ENCODE assay signal across 8 cellular contexts in genomic region chr17:44004761-44005526, GRCh38. TPM values are rescaled to one million over a fixed set of nuclear protein-coding genes. Genes with fewer than 3 reads are reported as not detected.
DNase-seq lines count a peak whose midpoint lies in the region; ATAC-seq and TF ChIP-seq lines count a peak whose summit lies in the region.

No MANE protein-coding gene starts in this region.

- TF ChIP-seq CTCF in HCT116 (IDR thresholded peaks at IDR 0.05 in 2 of 3, conservative IDR thresholded peaks at IDR 0.05 in 1 of 3; ENCODE audit: borderline replicate concordance in 1 of 3, insufficient read depth in 1 of 3, low read depth in 2 of 3, low read length in 2 of 3): no peak

- H3K9me3 Mint-ChIP-seq in activated CD4-positive, alpha-beta memory T cell treated with anti-CD3 and anti-CD28 coated beads for 36 hours: no peaks in the 10 kb centered on the region

- TF ChIP-seq POLR2A in HCT116 (IDR thresholded peaks at IDR 0.05; ENCODE audit: borderline replicate concordance, extremely low read depth, insufficient read depth, insufficient read length): no peak

- ATAC-seq in HCT116: peak; percentile 23
- no peak for ATAC-seq in right cardiac atrium

- intact Hi-C loops in HCT116 (cut with micrococcal nuclease): no loop called here
- intact Hi-C loops in activated CD4-positive, alpha-beta memory T cell treated with anti-CD3 and anti-CD28 coated beads for 36 hours (cut with micrococcal nuclease): loop anchor here (5.0 kb wide), 2 partner anchors 117 to 322 kb away; partner anchors contain the start of gene HDAC5
- intact Hi-C loops in right cardiac atrium (cut with DNase I): loop anchor here in 1 of 4 donors (5.0 kb wide), 1 partner anchor 37 kb away; no protein-coding TSS in a partner anchor

- no peaks in the 10 kb centered on the region for H3K9me2 ChIP-seq in HCT116 (ENCODE audit: insufficient read depth)

- H3K4me1 Mint-ChIP-seq in activated CD4-positive, alpha-beta memory T cell treated with anti-CD3 and anti-CD28 coated beads for 36 hours (ENCODE audit: low read depth): peaks cover 24% of the 10 kb centered on the region

- peak overlapping the region; percentile 99 for H3K4me2 ChIP-seq in HCT116 (ENCODE audit: low read length)
- peak overlapping the region; percentile 97 for H3K4me2 ChIP-seq in skeletal muscle satellite cell (ENCODE audit: low read length)

- POLR2A ChIA-PET in HCT116 (lab: Charles Lee): no interaction called here
- POLR2A ChIA-PET in activated CD4-positive, alpha-beta memory T cell treated with anti-CD3 and anti-CD28 coated beads for 36 hours (lab: Charles Lee): no interaction called here

- H3K36me3 ChIP-seq in HCT116 (ENCODE audit: control insufficient read depth in 1 of 2, insufficient read depth in 2 of 2, low read length in 2 of 2) (peaks cover 10 to 21% of the 10 kb centered on the region in 2 experiments; a peak in 3 of 4 replicates), skeletal muscle satellite cell (ENCODE audit: insufficient read depth, low read length) (peaks cover 23% of the 10 kb centered on the region)

- peaks cover 2% of the 10 kb centered on the region for H3K36me3 Mint-ChIP-seq in activated CD4-positive, alpha-beta memory T cell treated with anti-CD3 and anti-CD28 coated beads for 36 hours

- H3K4me1 ChIP-seq in HCT116 (ENCODE audit: control insufficient read depth in 1 of 2, insufficient read depth in 2 of 2, low read length in 2 of 2) (peaks cover 29 to 70% of the 10 kb centered on the region in 2 experiments), right cardiac atrium (ENCODE audit: control insufficient read depth, insufficient read depth, low read length) (peaks cover 3% of the 10 kb centered on the region), skeletal muscle satellite cell (ENCODE audit: control insufficient read depth, insufficient read depth, low read length) (peaks cover 64% of the 10 kb centered on the region)

- CTCF ChIA-PET in HCT116 (lab: Charles Lee): interaction anchor here (3.8 kb wide), 1 partner anchor 61 kb away, joined by 19 read pairs; no protein-coding TSS in a partner anchor
- CTCF ChIA-PET in activated CD4-positive, alpha-beta memory T cell treated with anti-CD3 and anti-CD28 coated beads for 36 hours (lab: Charles Lee): no interaction called here

- H3K9me3 ChIP-seq in HCT116 (ENCODE audit: control insufficient read depth in 1 of 2, insufficient read depth in 1 of 2, low read depth in 1 of 2, low read length in 2 of 2) (no peaks in the 10 kb centered on the region), right cardiac atrium (ENCODE audit: control insufficient read depth, low read length) (no peaks in the 10 kb centered on the region), skeletal muscle satellite cell (replicated peaks; ENCODE audit: low read length) (no peaks in the 10 kb centered on the region)

- H3K4me3 ChIP-seq in HCT116 (replicated peaks in 1 of 2; ENCODE audit: low read depth in 1 of 2, low read length in 2 of 2) (peak overlapping the region; percentile 87 to 92), right cardiac atrium (ENCODE audit: low read length) (peak overlapping the region; percentile 2), skeletal muscle satellite cell (ENCODE audit: low read length) (peak overlapping the region; percentile 82)

- H4K20me1 ChIP-seq in HCT116 (ENCODE audit: insufficient read depth): no peaks in the 10 kb centered on the region

- peaks cover 6% of the 10 kb centered on the region for H3K27me3 Mint-ChIP-seq in activated CD4-positive, alpha-beta memory T cell treated with anti-CD3 and anti-CD28 coated beads for 36 hours

- no peak overlapping the region for H3K27ac Mint-ChIP-seq in activated CD4-positive, alpha-beta memory T cell treated with anti-CD3 and anti-CD28 coated beads for 36 hours

- DNase-seq in HCT116 (ENCODE audit: low read depth, low spot score) (no peak), right cardiac atrium (peak in 2 of 3 donors; percentile 64 to 71), glomerular visceral epithelial cell (ENCODE audit: extremely low spot score) (no peak), NCI-H1092 (lab: John Stamatoyannopoulos, UW) (no peak), NCI-H226 (no peak), pons (ENCODE audit: low spot score) (no peak)
- DNase-seq in activated CD4-positive, alpha-beta memory T cell treated with anti-CD3 and anti-CD28 coated beads for 36 hours: peak; percentile 47

- 4% methylated on average over 71 of the region's 71 CpGs for WGBS in right cardiac atrium

- H3K9ac ChIP-seq in HCT116 (ENCODE audit: low read length) (peak overlapping the region; percentile 86), skeletal muscle satellite cell (ENCODE audit: low read depth, low read length) (peak overlapping the region; percentile 76)

- H3K27me3 ChIP-seq in HCT116 (ENCODE audit: insufficient read depth, low read length): no peaks in the 10 kb centered on the region
- no peaks in the 10 kb centered on the region for H3K27me3 ChIP-seq in right cardiac atrium (ENCODE audit: control insufficient read depth, insufficient read depth)
- no peaks in the 10 kb centered on the region for H3K27me3 ChIP-seq in skeletal muscle satellite cell (ENCODE audit: control insufficient read depth, insufficient read depth, low read length)

- RAD21 ChIA-PET in HCT116 (lab: Charles Lee; ENCODE audit: low non-redundant PET in 1 of 2, low total read pairs in 2 of 2, uncharacterized antibody in 2 of 2, unreplicated experiment in 2 of 2): no interaction called here

- no peak for TF ChIP-seq RAD21 in HCT116 (IDR thresholded peaks at IDR 0.05; ENCODE audit: low read depth)

- no peak overlapping the region for H2AFZ ChIP-seq in HCT116 (ENCODE audit: low read depth, low read length, poor library complexity, severe bottlenecking)

- peaks cover 32% of the 10 kb centered on the region; the same call in 1 of the 2 replicates for H3K79me2 ChIP-seq in HCT116 (ENCODE audit: insufficient read depth, low read length)

- BruUV-seq in HCT116 (replicated peaks; lab: Mats Ljungman, UMichigan): no TSS peak

- peak overlapping the region; percentile 43 for H3K4me3 Mint-ChIP-seq in activated CD4-positive, alpha-beta memory T cell treated with anti-CD3 and anti-CD28 coated beads for 36 hours

- H3K27ac ChIP-seq in HCT116 (ENCODE audit: low read depth, low read length): peak overlapping the region; percentile 83
- H3K27ac ChIP-seq in right cardiac atrium (ENCODE audit: low read length): no peak overlapping the region

TF ChIP-seq in HCT116, 20 proteins besides CTCF, POLR2A, EP300 and RAD21:
- TF ChIP-seq FOSL1 (IDR thresholded peaks at IDR 0.05; ENCODE audit: low read depth) (no peak), ZFX (IDR thresholded peaks at IDR 0.05) (peak; percentile 86), SIN3A (IDR thresholded peaks at IDR 0.05; ENCODE audit: low read depth) (0 out of 2 replicates have a peak, but pooled peaks have one; percentile 5), MAX (IDR thresholded peaks at IDR 0.05) (peak; percentile 39; the same call in 1 of the 2 replicates)

RNA-seq across cellular contexts. Expression of gene NAGS, which starts 0.5 kb away (rescaled TPM):
- total RNA-seq in HCT116 (2021; ENCODE audit: unreplicated experiment) (10.0 TPM), right cardiac atrium (1 to 10 TPM; 1.2 to 4.0 (median 2.3) TPM)
- polyA plus RNA-seq in HCT116 (2012): 10.8 and 13.2 TPM in 2 replicates
- total RNA-seq in activated CD4-positive, alpha-beta memory T cell treated with anti-CD3 and anti-CD28 coated beads for 36 hours: 1 to 10 TPM; 1.5 to 1.7 TPM
- 1.8 TPM for polyA plus RNA-seq in right cardiac atrium
- 43.7 and 46.9 TPM in 2 replicates for total RNA-seq in skeletal muscle satellite cell (2012; rRNA removed)

RNA-seq across cellular contexts. Expression of gene TMEM101, which starts 9.8 kb away (rescaled TPM):
- 43.8 TPM for total RNA-seq in HCT116 (2021; ENCODE audit: unreplicated experiment)
- polyA plus RNA-seq in HCT116 (2012): 59.2 and 64.4 TPM in 2 replicates
- total RNA-seq in activated CD4-positive, alpha-beta memory T cell treated with anti-CD3 and anti-CD28 coated beads for 36 hours: 10 to 100 TPM; 27.6 to 28.2 TPM
- 10 to 100 TPM; 13.7 to 21.1 (median 19.3) TPM for total RNA-seq in right cardiac atrium
- 19.8 TPM for polyA plus RNA-seq in right cardiac atrium
- total RNA-seq in skeletal muscle satellite cell (2012; rRNA removed): 33.9 and 39.8 TPM in 2 replicates

RNA-seq across cellular contexts. Expression of gene PYY, which starts 51.2 kb away (rescaled TPM):
- 0.52 TPM for total RNA-seq in HCT116 (2021; ENCODE audit: unreplicated experiment)
- 0.98 and 1.2 TPM in 2 replicates for polyA plus RNA-seq in HCT116 (2012)
- not detected for total RNA-seq in activated CD4-positive, alpha-beta memory T cell treated with anti-CD3 and anti-CD28 coated beads for 36 hours
- not detected for total RNA-seq in right cardiac atrium
- polyA plus RNA-seq in right cardiac atrium: not detected
- under 0.01 TPM in 1 of 2 replicates, not detected in the other for total RNA-seq in skeletal muscle satellite cell (2012; rRNA removed)

Comparison
In these comparisons a context has a peak if more than half of its experiments do, and no peak if none do; other contexts are left out.
1. DNase-seq: peak in activated CD4-positive, alpha-beta memory T cell treated with anti-CD3 and anti-CD28 coated beads for 36 hours (single experiment) and right cardiac atrium (2 of 3); none in HCT116 (single experiment), glomerular visceral epithelial cell (single experiment), NCI-H1092 (single experiment), NCI-H226 (single experiment) and pons (single experiment).
2. H3K4me3 ChIP-seq: peak in every context shown above with its lines; median percentile 90 in HCT116; 82 in skeletal muscle satellite cell; 2 in right cardiac atrium.